In the genomic region with DNA sequence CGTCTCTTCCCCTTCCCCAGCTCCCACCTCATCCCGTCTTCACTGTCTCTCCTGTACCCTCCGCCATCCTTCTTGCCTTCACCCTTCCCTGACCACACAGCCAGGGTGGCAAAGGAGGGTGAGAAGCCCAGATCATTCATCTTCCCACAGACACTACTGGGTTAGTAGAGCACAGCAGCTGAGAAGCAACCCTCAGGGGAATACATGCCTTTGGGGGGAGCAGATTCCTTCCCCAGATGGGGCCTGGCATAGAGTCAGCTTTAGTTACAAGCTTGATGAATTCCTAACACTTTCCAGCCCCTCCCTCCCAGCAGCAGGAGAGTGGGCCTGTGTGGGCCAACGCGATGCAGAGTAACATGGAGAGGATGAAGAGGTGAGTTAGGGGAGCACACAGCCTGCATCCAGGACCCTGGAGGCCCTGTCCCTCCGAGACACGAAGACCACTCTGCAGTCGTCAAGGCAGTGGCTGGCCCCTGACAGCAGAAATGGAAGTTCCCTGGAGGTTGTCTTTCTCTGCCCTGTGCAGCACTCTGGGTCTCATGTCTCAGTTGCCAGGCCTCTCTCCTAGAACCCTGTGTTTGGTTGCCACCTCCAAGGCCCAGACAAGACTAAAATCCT, we compare ENCODE assay signal across 15 cellular contexts. TPM values are rescaled to one million over a fixed set of nuclear protein-coding genes. Genes with fewer than 3 reads are reported as not detected.
DNase-seq lines count a peak whose midpoint lies in the region; ATAC-seq and TF ChIP-seq lines count a peak whose summit lies in the region.
"Had no signal": no experiment of that assay in that cellular context is flagged by ENCODE, and none has a peak within 500 bp of the region (broad histone marks: within the 10 kb centered on the region; RNA-seq: fewer than 3 reads in every experiment).

No MANE protein-coding gene starts in this region.

- no peaks in the 10 kb centered on the region for H3K27me3 Mint-ChIP-seq in activated T-helper 17 cell treated with anti-CD3 and anti-CD28 coated beads, Interleukin-2, amount 50 U/mL, for 72 hours
- H3K27me3 Mint-ChIP-seq: activated CD8-positive, alpha-beta memory T cell treated with anti-CD3 and anti-CD28 coated beads, Interleukin-2, amount 10 ng/mL, durations not matched to agents 7 days and 5 days had no signal

- peaks cover 62% of the 10 kb centered on the region for H3K4me1 ChIP-seq in MM.1S (ENCODE audit: low read length)

- no peaks in the 10 kb centered on the region for H3K9me3 Mint-ChIP-seq in activated T-helper 17 cell treated with anti-CD3 and anti-CD28 coated beads, Interleukin-2, amount 50 U/mL, for 72 hours

- CTCF ChIA-PET in AG04449 (lab: Yijun Ruan, JAX): interaction anchor here (0.8 to 8.8 kb wide), 7 partner anchors 10 to 40 kb away, joined by 3 to 92 read pairs (median 5); no protein-coding TSS in a partner anchor

- no peak for ATAC-seq in activated T-helper 17 cell treated with anti-CD3 and anti-CD28 coated beads, Interleukin-2, amount 50 U/mL, for 72 hours (replicated peaks)
- no peak for ATAC-seq in GM18909 (IDR thresholded peaks at IDR 0.05; ENCODE audit: poor library complexity, unreplicated experiment)
- ATAC-seq in HG02610 (IDR thresholded peaks at IDR 0.05; ENCODE audit: unreplicated experiment): no peak
- ATAC-seq in HG02798 (IDR thresholded peaks at IDR 0.05; ENCODE audit: poor library complexity, unreplicated experiment): no peak
- ATAC-seq: activated CD8-positive, alpha-beta memory T cell treated with anti-CD3 and anti-CD28 coated beads, Interleukin-2, amount 10 ng/mL, durations not matched to agents 7 days and 5 days had no signal

- H3K36me3 ChIP-seq in MM.1S (replicated peaks; ENCODE audit: insufficient read depth, low read length): no peaks in the 10 kb centered on the region
- H3K36me3 ChIP-seq: adrenal gland, BE2C had no signal

- no peak overlapping the region for H3K4me3 ChIP-seq in AG04449 (ENCODE audit: low read depth, low read length)
- H3K4me3 ChIP-seq in MM.1S (ENCODE audit: low read length): no peak overlapping the region
- H3K4me3 ChIP-seq: adrenal gland had no signal

- peaks cover 32% of the 10 kb centered on the region for H3F3A ChIP-seq in MM.1S (ENCODE audit: insufficient read depth, low read length)

- POLR2A ChIA-PET in AG04449 (lab: Yijun Ruan, JAX): interaction anchor here (0.7 to 1.0 kb wide), 2 partner anchors 9 to 10 kb away, joined by 3 to 5 read pairs; a partner anchor contains a TSS

- peaks cover 36% of the 10 kb centered on the region for H3K4me1 Mint-ChIP-seq in activated T-helper 17 cell treated with anti-CD3 and anti-CD28 coated beads, Interleukin-2, amount 50 U/mL, for 72 hours

- no peak for TF ChIP-seq CTCF in AG04449 (IDR thresholded peaks at IDR 0.05; ENCODE audit: insufficient read depth, low read length, missing control alignments)
- no peak for TF ChIP-seq CTCF in MM.1S (IDR thresholded peaks at IDR 0.05; ENCODE audit: low read length)

- H3K27me3 ChIP-seq in MM.1S (replicated peaks; ENCODE audit: insufficient read depth, low read length): no peaks in the 10 kb centered on the region
- H3K27me3 ChIP-seq: adrenal gland, BE2C had no signal

- H3K79me2 ChIP-seq in MM.1S (ENCODE audit: low read length): 0 out of 2 replicates have a peak, but pooled peaks cover under 1% of the 10 kb centered on the region

- H3K4me3 Mint-ChIP-seq in activated T-helper 17 cell treated with anti-CD3 and anti-CD28 coated beads, Interleukin-2, amount 50 U/mL, for 72 hours: no peak overlapping the region
- H3K4me3 Mint-ChIP-seq: activated CD8-positive, alpha-beta memory T cell treated with anti-CD3 and anti-CD28 coated beads, Interleukin-2, amount 10 ng/mL, durations not matched to agents 7 days and 5 days had no signal

- H3K36me3 Mint-ChIP-seq in activated T-helper 17 cell treated with anti-CD3 and anti-CD28 coated beads, Interleukin-2, amount 50 U/mL, for 72 hours (ENCODE audit: low read depth): no peaks in the 10 kb centered on the region
- H3K36me3 Mint-ChIP-seq: activated CD8-positive, alpha-beta memory T cell treated with anti-CD3 and anti-CD28 coated beads, Interleukin-2, amount 10 ng/mL, durations not matched to agents 7 days and 5 days had no signal

- H3K27ac Mint-ChIP-seq in activated T-helper 17 cell treated with anti-CD3 and anti-CD28 coated beads, Interleukin-2, amount 50 U/mL, for 72 hours: peak overlapping the region; percentile 72
- H3K27ac Mint-ChIP-seq: activated CD8-positive, alpha-beta memory T cell treated with anti-CD3 and anti-CD28 coated beads, Interleukin-2, amount 10 ng/mL, durations not matched to agents 7 days and 5 days had no signal

- DNase-seq in AG04449 (ENCODE audit: low read depth, low spot score) (peak; percentile 86), EL (peak; percentile 24), mesenteric fat pad (ENCODE audit: low spot score) (peak; percentile 67), MM.1S (no peak)
- DNase-seq: activated CD8-positive, alpha-beta memory T cell treated with anti-CD3 and anti-CD28 coated beads, Interleukin-2, amount 10 ng/mL, durations not matched to agents 7 days and 5 days; BE2C; foreskin melanocyte; kidney glomerular epithelial cell; nucleus accumbens; stimulated activated naive CD4-positive, alpha-beta T cell had no signal

- no peak overlapping the region for H3K27ac ChIP-seq in MM.1S (ENCODE audit: low read length)
- H3K27ac ChIP-seq: adrenal gland had no signal

- no peaks in the 10 kb centered on the region for H3K9me3 ChIP-seq in MM.1S (replicated peaks; ENCODE audit: insufficient read depth, low read length)
- H3K9me3 ChIP-seq: adrenal gland, BE2C had no signal

- H4K20me1 ChIP-seq in MM.1S (ENCODE audit: insufficient read depth, low read length): no peaks in the 10 kb centered on the region

- no peaks in the 10 kb centered on the region for H3K9me2 ChIP-seq in MM.1S (replicated peaks; ENCODE audit: insufficient read depth, low read length)

- H2AFZ ChIP-seq in MM.1S (ENCODE audit: low read length): no peak overlapping the region

- no peak overlapping the region for H3K4me2 ChIP-seq in MM.1S (ENCODE audit: low read depth, low read length)

- H3K9ac ChIP-seq in MM.1S (ENCODE audit: low read length): no peak overlapping the region

RNA-seq across cellular contexts. Expression of a gene that starts 8.8 kb away (rescaled TPM):
- 100 to 1,000 TPM in 1 of 2 donors, 10 to 100 TPM in 1; 91.3 to 340 TPM for total RNA-seq in activated T-helper 17 cell treated with anti-CD3 and anti-CD28 coated beads, Interleukin-2, amount 50 U/mL, for 72 hours
- total RNA-seq in mesenteric fat pad: 178 TPM

RNA-seq across cellular contexts. Expression of a gene that starts 54.4 kb away (rescaled TPM):
- under 1 TPM in 1 of 2 donors, not detected in 1; 0.26 TPM for total RNA-seq in activated T-helper 17 cell treated with anti-CD3 and anti-CD28 coated beads, Interleukin-2, amount 50 U/mL, for 72 hours
- 95.2 TPM for total RNA-seq in mesenteric fat pad

Comparison
In these comparisons a context has a peak if more than half of its experiments do, and no peak if none do; other contexts are left out.
1. RNA of a gene that starts 54.4 kb away (total RNA-seq): 95.2 TPM in mesenteric fat pad (single experiment); 0.26 TPM in activated T-helper 17 cell treated with anti-CD3 and anti-CD28 coated beads, Interleukin-2, amount 50 U/mL, for 72 hours; every median in the first group is over 10 times any median in the second.